7 cellular contexts compared by ENCODE assay signal in the genomic region with DNA sequence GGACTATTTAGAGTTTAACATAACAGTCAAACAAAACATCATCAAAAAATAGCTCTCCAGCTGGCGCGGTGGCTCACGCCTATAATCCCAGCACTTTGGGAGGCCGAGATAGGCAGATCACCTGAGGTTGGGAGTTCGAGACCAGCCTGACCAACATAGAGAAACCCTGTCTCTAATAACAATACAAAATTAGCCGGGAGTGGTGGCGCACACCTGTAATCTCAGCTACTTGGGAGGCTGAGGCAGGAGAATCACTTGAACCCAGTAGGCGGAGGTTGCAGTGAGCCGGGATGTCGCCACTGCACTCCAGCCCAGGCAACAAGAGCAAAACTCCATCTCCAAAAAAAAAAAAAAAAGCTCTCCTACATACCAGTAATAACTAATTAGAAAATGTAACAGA. TPM values are rescaled to one million over a fixed set of nuclear protein-coding genes. Genes with fewer than 3 reads are reported as not detected.
DNase-seq lines count a peak whose midpoint lies in the region; ATAC-seq and TF ChIP-seq lines count a peak whose summit lies in the region.
"Not testable (repeated sequence)": the region's sequence is repeated elsewhere in the genome, so short reads cannot be mapped to it uniquely, and the experiment has no call there.

No MANE protein-coding gene starts in this region.

- not testable (repeated sequence) for ATAC-seq in T-cell (replicated peaks in 1 of 4); naive thymus-derived CD8-positive, alpha-beta T cell

- peak overlapping the region; percentile 73 for H3K4me2 ChIP-seq in hepatocyte

- TF ChIP-seq CTCF in hepatocyte (IDR thresholded peaks at IDR 0.05; ENCODE audit: poor library complexity) = not testable (repeated sequence)

- not testable (repeated sequence) for DNase-seq in CD4-positive, alpha-beta memory T cell; T-cell; activated CD4-positive, alpha-beta T cell treated with anti-CD3 and anti-CD28 coated beads, Interleukin-2, amount 10 ng/mL, durations not matched to agents 7 days and 5 days; activated T-helper 1 cell treated with anti-CD3 and anti-CD28 coated beads, Interleukin-12 subunit alpha, Interleukin-12 subunit beta, Interleukin-2, Interleukin-4 antibody, amounts not matched to agents 30 ng/mL and 10 ng/mL and 1 ng/mL, durations not matched to agents 14 hours and 24 hours and 36 hours (ENCODE audit: low spot score); hepatocyte (ENCODE audit: low spot score); naive thymus-derived CD8-positive, alpha-beta T cell

- not testable (repeated sequence) for H3K27ac ChIP-seq in CD4-positive, alpha-beta memory T cell (ENCODE audit: low read depth, low read length); hepatocyte

- not testable (repeated sequence) for H3K9me3 Mint-ChIP-seq in CD4-positive, alpha-beta memory T cell; T-cell; activated CD4-positive, alpha-beta T cell treated with anti-CD3 and anti-CD28 coated beads, Interleukin-2, amount 10 ng/mL, durations not matched to agents 7 days and 5 days; activated T-helper 1 cell treated with anti-CD3 and anti-CD28 coated beads, Interleukin-12 subunit alpha, Interleukin-12 subunit beta, Interleukin-2, Interleukin-4 antibody, amounts not matched to agents 30 ng/mL and 10 ng/mL and 1 ng/mL, durations not matched to agents 14 hours and 24 hours and 36 hours; activated naive CD8-positive, alpha-beta T cell (ENCODE audit: low read depth); naive thymus-derived CD8-positive, alpha-beta T cell

- H3K27ac Mint-ChIP-seq in CD4-positive, alpha-beta memory T cell = peak overlapping the region in 6 of 7 donors; percentile 43 to 93 (median 66)
- peak overlapping the region; percentile 78 to 86 for H3K27ac Mint-ChIP-seq in T-cell
- peak overlapping the region; percentile 60 for H3K27ac Mint-ChIP-seq in activated CD4-positive, alpha-beta T cell treated with anti-CD3 and anti-CD28 coated beads, Interleukin-2, amount 10 ng/mL, durations not matched to agents 7 days and 5 days
- H3K27ac Mint-ChIP-seq in activated T-helper 1 cell treated with anti-CD3 and anti-CD28 coated beads, Interleukin-12 subunit alpha, Interleukin-12 subunit beta, Interleukin-2, Interleukin-4 antibody, amounts not matched to agents 30 ng/mL and 10 ng/mL and 1 ng/mL, durations not matched to agents 14 hours and 24 hours and 36 hours = peak overlapping the region; percentile 30
- peak overlapping the region; percentile 22 for H3K27ac Mint-ChIP-seq in activated naive CD8-positive, alpha-beta T cell
- peak overlapping the region in 9 of 10 donors; percentile 24 to 87 (median 69) for H3K27ac Mint-ChIP-seq in naive thymus-derived CD8-positive, alpha-beta T cell

- 95% methylated on average over 10 of the region's 10 CpGs for WGBS in hepatocyte (ENCODE audit: low lambda C conversion rate, missing lambda C conversion rate)

- H3K4me1 Mint-ChIP-seq in CD4-positive, alpha-beta memory T cell = peaks cover 62 to 91% (median 79%) of the 10 kb centered on the region in 4 donors
- H3K4me1 Mint-ChIP-seq in T-cell = peaks cover 82 to 93% (median 89%) of the 10 kb centered on the region in 3 donors
- peaks cover 84% of the 10 kb centered on the region for H3K4me1 Mint-ChIP-seq in activated CD4-positive, alpha-beta T cell treated with anti-CD3 and anti-CD28 coated beads, Interleukin-2, amount 10 ng/mL, durations not matched to agents 7 days and 5 days
- H3K4me1 Mint-ChIP-seq in activated T-helper 1 cell treated with anti-CD3 and anti-CD28 coated beads, Interleukin-12 subunit alpha, Interleukin-12 subunit beta, Interleukin-2, Interleukin-4 antibody, amounts not matched to agents 30 ng/mL and 10 ng/mL and 1 ng/mL, durations not matched to agents 14 hours and 24 hours and 36 hours (ENCODE audit: low read depth) = peaks cover 93% of the 10 kb centered on the region
- peaks cover 89% of the 10 kb centered on the region for H3K4me1 Mint-ChIP-seq in activated naive CD8-positive, alpha-beta T cell (ENCODE audit: low read depth)
- peaks cover 47 to 94% (median 80%) of the 10 kb centered on the region in 4 donors for H3K4me1 Mint-ChIP-seq in naive thymus-derived CD8-positive, alpha-beta T cell

- not testable (repeated sequence) for H3K36me3 ChIP-seq in CD4-positive, alpha-beta memory T cell (ENCODE audit: insufficient read depth, low read length); hepatocyte (replicated peaks; ENCODE audit: insufficient read depth, low read depth)

- intact Hi-C loops in CD4-positive, alpha-beta memory T cell (cut with micrococcal nuclease); activated T-helper 1 cell treated with anti-CD3 and anti-CD28 coated beads, Interleukin-12 subunit alpha, Interleukin-12 subunit beta, Interleukin-2, Interleukin-4 antibody, amounts not matched to agents 30 ng/mL and 10 ng/mL and 1 ng/mL, durations not matched to agents 14 hours and 24 hours and 36 hours (cut with micrococcal nuclease): not testable (repeated sequence)

- H3K36me3 Mint-ChIP-seq in CD4-positive, alpha-beta memory T cell = peaks cover 22 to 31% of the 10 kb centered on the region in 2 donors
- H3K36me3 Mint-ChIP-seq in T-cell = peaks cover 18% of the 10 kb centered on the region
- peaks cover 74% of the 10 kb centered on the region for H3K36me3 Mint-ChIP-seq in activated CD4-positive, alpha-beta T cell treated with anti-CD3 and anti-CD28 coated beads, Interleukin-2, amount 10 ng/mL, durations not matched to agents 7 days and 5 days (ENCODE audit: low read depth)
- H3K36me3 Mint-ChIP-seq in activated T-helper 1 cell treated with anti-CD3 and anti-CD28 coated beads, Interleukin-12 subunit alpha, Interleukin-12 subunit beta, Interleukin-2, Interleukin-4 antibody, amounts not matched to agents 30 ng/mL and 10 ng/mL and 1 ng/mL, durations not matched to agents 14 hours and 24 hours and 36 hours (ENCODE audit: low read depth) = peaks cover 31% of the 10 kb centered on the region
- peaks cover 13% of the 10 kb centered on the region for H3K36me3 Mint-ChIP-seq in activated naive CD8-positive, alpha-beta T cell
- peaks cover 0 to 56% (median 15%) of the 10 kb centered on the region in 3 donors for H3K36me3 Mint-ChIP-seq in naive thymus-derived CD8-positive, alpha-beta T cell

- peaks cover 92% of the 10 kb centered on the region for H4K20me1 ChIP-seq in hepatocyte (ENCODE audit: insufficient read depth, poor library complexity, severe bottlenecking)

- not testable (repeated sequence) for H3K9me2 ChIP-seq in hepatocyte (replicated peaks; ENCODE audit: insufficient read depth)

- H3K27me3 Mint-ChIP-seq in CD4-positive, alpha-beta memory T cell; T-cell; activated CD4-positive, alpha-beta T cell treated with anti-CD3 and anti-CD28 coated beads, Interleukin-2, amount 10 ng/mL, durations not matched to agents 7 days and 5 days; activated T-helper 1 cell treated with anti-CD3 and anti-CD28 coated beads, Interleukin-12 subunit alpha, Interleukin-12 subunit beta, Interleukin-2, Interleukin-4 antibody, amounts not matched to agents 30 ng/mL and 10 ng/mL and 1 ng/mL, durations not matched to agents 14 hours and 24 hours and 36 hours (ENCODE audit: insufficient read depth); activated naive CD8-positive, alpha-beta T cell; naive thymus-derived CD8-positive, alpha-beta T cell: not testable (repeated sequence)

- H3K4me3 Mint-ChIP-seq in CD4-positive, alpha-beta memory T cell = peak overlapping the region; percentile 41 to 74 (median 60)
- peak overlapping the region; percentile 59 to 95 (median 93) for H3K4me3 Mint-ChIP-seq in T-cell
- peak overlapping the region; percentile 41 for H3K4me3 Mint-ChIP-seq in activated CD4-positive, alpha-beta T cell treated with anti-CD3 and anti-CD28 coated beads, Interleukin-2, amount 10 ng/mL, durations not matched to agents 7 days and 5 days
- H3K4me3 Mint-ChIP-seq in activated T-helper 1 cell treated with anti-CD3 and anti-CD28 coated beads, Interleukin-12 subunit alpha, Interleukin-12 subunit beta, Interleukin-2, Interleukin-4 antibody, amounts not matched to agents 30 ng/mL and 10 ng/mL and 1 ng/mL, durations not matched to agents 14 hours and 24 hours and 36 hours = peak overlapping the region; percentile 13
- not testable (repeated sequence) for H3K4me3 Mint-ChIP-seq in activated naive CD8-positive, alpha-beta T cell
- peak overlapping the region; percentile 15 to 89 (median 62) for H3K4me3 Mint-ChIP-seq in naive thymus-derived CD8-positive, alpha-beta T cell

- POLR2A ChIA-PET in CD4-positive, alpha-beta memory T cell (lab: Charles Lee; ENCODE audit: partially characterized antibody) = interaction anchor here (0.6 to 2.1 kb wide), 4 partner anchors 26 to 228 kb away, joined by 4 to 10 read pairs (median 6); no protein-coding TSS in a partner anchor
- POLR2A ChIA-PET in T-cell (lab: Charles Lee) = interaction anchor here (0.6 to 1.3 kb wide), 7 partner anchors 23 to 842 kb away, joined by 3 to 9 read pairs (median 7); no protein-coding TSS in a partner anchor
- POLR2A ChIA-PET in activated CD4-positive, alpha-beta T cell treated with anti-CD3 and anti-CD28 coated beads, Interleukin-2, amount 10 ng/mL, durations not matched to agents 7 days and 5 days (lab: Charles Lee) = not testable (repeated sequence)
- POLR2A ChIA-PET in naive thymus-derived CD8-positive, alpha-beta T cell (lab: Charles Lee) = interaction anchor here (0.6 to 1.9 kb wide), 6 partner anchors 9 to 117 kb away, joined by 3 to 8 read pairs (median 5); no protein-coding TSS in a partner anchor

- H3K4me3 ChIP-seq in CD4-positive, alpha-beta memory T cell (ENCODE audit: low read length in 2 of 2); hepatocyte: not testable (repeated sequence)

- peaks cover 100% of the 10 kb centered on the region for H3K79me2 ChIP-seq in hepatocyte

- H3K27me3 ChIP-seq in CD4-positive, alpha-beta memory T cell (ENCODE audit: insufficient read depth, low read length); hepatocyte: not testable (repeated sequence)

- peaks cover 83% of the 10 kb centered on the region for H3K4me1 ChIP-seq in CD4-positive, alpha-beta memory T cell (ENCODE audit: insufficient read depth, low read length)
- peaks cover 19% of the 10 kb centered on the region for H3K4me1 ChIP-seq in hepatocyte (ENCODE audit: insufficient read depth)

- H3K9me3 ChIP-seq in CD4-positive, alpha-beta memory T cell (ENCODE audit: control insufficient read depth in 1 of 2, low read length in 2 of 2); hepatocyte (ENCODE audit: low read depth): not testable (repeated sequence)

- not testable (repeated sequence) for H2AFZ ChIP-seq in hepatocyte

- CTCF ChIA-PET in CD4-positive, alpha-beta memory T cell (lab: Charles Lee; ENCODE audit: partially characterized antibody) = interaction anchor here (0.6 to 1.0 kb wide), 2 partner anchors 14 to 678 kb away, joined by 3 read pairs; no protein-coding TSS in a partner anchor
- CTCF ChIA-PET in T-cell (lab: Charles Lee) = interaction anchor here (0.6 to 1.2 kb wide), 6 partner anchors 67 to 850 kb away, joined by 3 to 8 read pairs (median 5); no protein-coding TSS in a partner anchor
- CTCF ChIA-PET in activated CD4-positive, alpha-beta T cell treated with anti-CD3 and anti-CD28 coated beads, Interleukin-2, amount 10 ng/mL, durations not matched to agents 7 days and 5 days (lab: Charles Lee) = interaction anchor here (0.7 kb wide), 2 partner anchors 11 to 364 kb away, joined by 3 read pairs; no protein-coding TSS in a partner anchor

RNA-seq across cellular contexts. Expression of gene IL6ST, which starts 6.3 kb away (rescaled TPM):
- total RNA-seq in CD4-positive, alpha-beta memory T cell = 100 to 1,000 TPM; 176 to 180 TPM
- 10 to 100 TPM; 26.3 to 42.8 TPM for polyA plus RNA-seq in CD4-positive, alpha-beta memory T cell
- 100 to 1,000 TPM; 113 to 330 (median 129) TPM for total RNA-seq in T-cell
- 100 to 1,000 TPM; 117 to 130 TPM for total RNA-seq in activated CD4-positive, alpha-beta T cell treated with anti-CD3 and anti-CD28 coated beads, Interleukin-2, amount 10 ng/mL, durations not matched to agents 7 days and 5 days
- total RNA-seq in activated T-helper 1 cell treated with anti-CD3 and anti-CD28 coated beads, Interleukin-12 subunit alpha, Interleukin-12 subunit beta, Interleukin-2, Interleukin-4 antibody, amounts not matched to agents 30 ng/mL and 10 ng/mL and 1 ng/mL, durations not matched to agents 14 hours and 24 hours and 36 hours = 85.8 and 86.1 TPM in 2 replicates
- 503 and 527 TPM in 2 replicates for total RNA-seq in hepatocyte
- 173 and 219 TPM in 2 replicates for polyA plus RNA-seq in hepatocyte
- total RNA-seq in naive thymus-derived CD8-positive, alpha-beta T cell = 100 to 1,000 TPM; 126 to 131 TPM
- polyA plus RNA-seq in naive thymus-derived CD8-positive, alpha-beta T cell = 10 to 100 TPM; 39.5 to 64.7 (median 54.9) TPM

Comparison
In these comparisons a context has a peak if more than half of its experiments do, and no peak if none do; other contexts are left out.
1. H3K27ac Mint-ChIP-seq: peak in every context shown above with its lines; median percentile 82 in T-cell; 69 in naive thymus-derived CD8-positive, alpha-beta T cell; 66 in CD4-positive, alpha-beta memory T cell; 60 in activated CD4-positive, alpha-beta T cell treated with anti-CD3 and anti-CD28 coated beads, Interleukin-2, amount 10 ng/mL, durations not matched to agents 7 days and 5 days; 30 in activated T-helper 1 cell treated with anti-CD3 and anti-CD28 coated beads, Interleukin-12 subunit alpha, Interleukin-12 subunit beta, Interleukin-2, Interleukin-4 antibody, amounts not matched to agents 30 ng/mL and 10 ng/mL and 1 ng/mL, durations not matched to agents 14 hours and 24 hours and 36 hours; 22 in activated naive CD8-positive, alpha-beta T cell.